In the genomic region with DNA sequence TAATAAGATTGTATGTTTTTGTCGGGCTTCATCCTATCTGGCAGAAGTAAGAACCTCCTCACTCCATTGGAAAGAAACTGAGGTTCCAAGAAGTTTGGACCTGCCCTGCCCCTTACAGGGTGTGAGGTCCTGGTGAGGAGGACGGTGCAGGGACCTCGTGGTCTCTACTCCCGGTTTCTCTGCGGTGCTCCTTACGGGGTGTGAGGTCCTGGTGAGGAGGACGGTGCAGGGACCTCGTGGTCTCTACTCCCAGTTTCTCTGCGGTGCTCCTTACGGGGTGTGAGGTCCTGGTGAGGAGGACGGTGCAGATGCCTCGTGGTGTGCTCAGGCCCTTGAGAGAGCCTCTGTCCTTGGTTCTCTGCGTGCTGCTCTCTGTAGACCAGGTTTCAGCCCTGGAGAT, we compare ENCODE assay signal across 1 cellular context.
TF ChIP-seq lines count a peak whose summit lies in the region.

No MANE protein-coding gene starts in this region.

TF ChIP-seq in GM12878, 131 proteins besides CTCF, POLR2A, EP300 and RAD21:
- no peak for TF ChIP-seq ASH2L (IDR thresholded peaks at IDR 0.05; ENCODE audit: borderline replicate concordance, low read depth)
